11 cellular contexts compared by ENCODE assay signal in genomic region chr10:30857803-30858202, GRCh38.
DNase-seq lines count a peak whose midpoint lies in the region; ATAC-seq, FAIRE-seq and TF ChIP-seq lines count a peak whose summit lies in the region.
"Had no signal": no experiment of that assay in that cellular context is flagged by ENCODE, and none has a peak within 500 bp of the region (broad histone marks: within the 10 kb centered on the region; RNA-seq: fewer than 3 reads in every experiment).

No MANE protein-coding gene starts in this region.

- H3K27me3 Mint-ChIP-seq in GM23338 (ENCODE audit: insufficient read depth, low read depth, poor library complexity) = no peaks in the 10 kb centered on the region

- H3K4me3 Mint-ChIP-seq in GM23338 = no peak overlapping the region
- H3K4me3 Mint-ChIP-seq: natural killer cell had no signal

- TF ChIP-seq CTCF in GM23338 (conservative IDR thresholded peaks at IDR 0.05; ENCODE audit: low read depth in 2 of 2) (no peak), body of pancreas (IDR thresholded peaks at IDR 0.05) (no peak), kidney (IDR thresholded peaks at IDR 0.05; ENCODE audit: borderline replicate concordance, extremely low read depth, insufficient read depth) (no peak)

- H3K9me3 Mint-ChIP-seq in GM23338 = no peaks in the 10 kb centered on the region
- H3K9me3 Mint-ChIP-seq: natural killer cell had no signal

- no peak overlapping the region for H3K27ac ChIP-seq in GM23338 (ENCODE audit: low read depth)
- peak overlapping the region in 1 of 4 donors; percentile 10 for H3K27ac ChIP-seq in body of pancreas
- H3K27ac ChIP-seq in right cardiac atrium (ENCODE audit: low read length) = peak overlapping the region; percentile 70
- no peak overlapping the region for H3K27ac ChIP-seq in kidney (ENCODE audit: low read depth in 2 of 2, low read length in 2 of 2)

- H3K9ac ChIP-seq in kidney (ENCODE audit: low read length in 2 of 2) = no peak overlapping the region

- ATAC-seq in GM23338 = no peak
- ATAC-seq in body of pancreas = peak; percentile 56
- peak; percentile 91 to 95 for ATAC-seq in right cardiac atrium
- ATAC-seq in HG03039 (IDR thresholded peaks at IDR 0.05; ENCODE audit: unreplicated experiment) = no peak

- H3K9me2 ChIP-seq in GM23338 (ENCODE audit: insufficient read depth) = peaks cover 10% of the 10 kb centered on the region; the same call in 1 of the 2 replicates

- no peak overlapping the region for H3K27ac Mint-ChIP-seq in GM23338
- H3K27ac Mint-ChIP-seq: natural killer cell had no signal

- intact Hi-C loops in body of pancreas (cut with DNase I) (no loop called here), right cardiac atrium (cut with DNase I) (no loop called here), kidney (cut with DNase I) (no loop called here)

- no peak for TF ChIP-seq POLR2A in body of pancreas (IDR thresholded peaks at IDR 0.05)

- DNase-seq in GM23338 (ENCODE audit: low spot score) (no peak), body of pancreas (peak; percentile 21 to 62 (median 45)), right cardiac atrium (peak; percentile 81 to 89 (median 87)), stromal cell of bone marrow (ENCODE audit: low read depth) (peak; percentile 83), SW 1271 (lab: John Stamatoyannopoulos, UW) (no peak), NCI-H2196 treated with DMSO at 0.1 percent for 48 hours (lab: John Stamatoyannopoulos, UW; ENCODE audit: unreplicated experiment) (no peak), kidney (no peak)
- DNase-seq: natural killer cell, NCI-H1048 had no signal

- H3K4me2 ChIP-seq in GM23338 = 0 out of 2 replicates have a peak overlapping the region, but pooled peaks have one; percentile 23

- H3K36me3 Mint-ChIP-seq in GM23338 (ENCODE audit: low read depth) = no peaks in the 10 kb centered on the region
- H3K36me3 Mint-ChIP-seq: natural killer cell had no signal

- H3K79me2 ChIP-seq in GM23338 (replicated peaks; ENCODE audit: insufficient read depth) = no peaks in the 10 kb centered on the region

- 55 to 59% methylated on average over 3 of the region's 3 CpGs for WGBS in body of pancreas, 2 donors
- 31% methylated on average over 3 of the region's 3 CpGs for WGBS in right cardiac atrium

- peaks cover 23% of the 10 kb centered on the region for H3K4me1 Mint-ChIP-seq in GM23338
- H3K4me1 Mint-ChIP-seq: natural killer cell had no signal

- H3F3A ChIP-seq in GM23338 (replicated peaks; ENCODE audit: low read depth) = no peaks in the 10 kb centered on the region

- H3K36me3 ChIP-seq in GM23338 (ENCODE audit: insufficient read depth) = no peaks in the 10 kb centered on the region
- H3K36me3 ChIP-seq in body of pancreas (replicated peaks in 1 of 2; ENCODE audit: insufficient read depth in 1 of 2, low read depth in 2 of 2) = no peaks in the 10 kb centered on the region
- no peaks in the 10 kb centered on the region for H3K36me3 ChIP-seq in kidney (ENCODE audit: control insufficient read depth in 1 of 2, insufficient read depth in 2 of 2, low read length in 2 of 2)

- no peaks in the 10 kb centered on the region for H4K20me1 ChIP-seq in GM23338 (replicated peaks; ENCODE audit: insufficient read depth)

- H3K4me1 ChIP-seq in GM23338 (ENCODE audit: insufficient read depth) (peaks cover 18% of the 10 kb centered on the region), body of pancreas (no peaks in the 10 kb centered on the region), right cardiac atrium (ENCODE audit: control insufficient read depth, insufficient read depth, low read length) (no peaks in the 10 kb centered on the region), kidney (ENCODE audit: control insufficient read depth in 1 of 2, insufficient read depth in 1 of 2, low read depth in 1 of 2, low read length in 2 of 2) (peaks cover 0 to 8% of the 10 kb centered on the region in 2 donors)

- no peaks in the 10 kb centered on the region for H3K9me3 ChIP-seq in body of pancreas
- no peaks in the 10 kb centered on the region for H3K9me3 ChIP-seq in right cardiac atrium (ENCODE audit: control insufficient read depth, low read length)
- H3K9me3 ChIP-seq in kidney (ENCODE audit: control insufficient read depth in 1 of 2, low read length in 2 of 2) = no peaks in the 10 kb centered on the region

- H3K4me3 ChIP-seq in GM23338 = no peak overlapping the region
- no peak overlapping the region for H3K4me3 ChIP-seq in body of pancreas
- no peak overlapping the region for H3K4me3 ChIP-seq in right cardiac atrium (ENCODE audit: low read length)
- no peak overlapping the region for H3K4me3 ChIP-seq in kidney (ENCODE audit: low read length in 2 of 2)

- H3K27me3 ChIP-seq in GM23338 (ENCODE audit: insufficient read depth) = no peaks in the 10 kb centered on the region
- no peaks in the 10 kb centered on the region for H3K27me3 ChIP-seq in body of pancreas
- no peaks in the 10 kb centered on the region for H3K27me3 ChIP-seq in right cardiac atrium (ENCODE audit: control insufficient read depth, insufficient read depth)

- no peak for FAIRE-seq in kidney (lab: Jason Lieb, UNC)
- FAIRE-seq: endometrium had no signal

- H2AFZ ChIP-seq in GM23338 = no peak overlapping the region

TF ChIP-seq in GM23338, 12 proteins besides CTCF, POLR2A, EP300 and RAD21:
- TF ChIP-seq ZNF114 (CRISPR knock-in tag; IDR thresholded peaks at IDR 0.05) = no peak
- TF ChIP-seq NANOG (IDR thresholded peaks at IDR 0.05; ENCODE audit: borderline replicate concordance) = no peak

Comparison
In these comparisons a context has a peak if more than half of its experiments do, and no peak if none do; other contexts are left out.
1. ATAC-seq: peak in body of pancreas (single experiment) and right cardiac atrium (2 of 2); none in GM23338 (single experiment) and HG03039 (single experiment).
2. DNase-seq: peak in body of pancreas (4 of 4), right cardiac atrium (3 of 3) and stromal cell of bone marrow (single experiment); none in GM23338 (single experiment), SW 1271 (0 of 2), NCI-H2196 treated with DMSO at 0.1 percent for 48 hours (single experiment) and kidney (single experiment).